In the genomic region with DNA sequence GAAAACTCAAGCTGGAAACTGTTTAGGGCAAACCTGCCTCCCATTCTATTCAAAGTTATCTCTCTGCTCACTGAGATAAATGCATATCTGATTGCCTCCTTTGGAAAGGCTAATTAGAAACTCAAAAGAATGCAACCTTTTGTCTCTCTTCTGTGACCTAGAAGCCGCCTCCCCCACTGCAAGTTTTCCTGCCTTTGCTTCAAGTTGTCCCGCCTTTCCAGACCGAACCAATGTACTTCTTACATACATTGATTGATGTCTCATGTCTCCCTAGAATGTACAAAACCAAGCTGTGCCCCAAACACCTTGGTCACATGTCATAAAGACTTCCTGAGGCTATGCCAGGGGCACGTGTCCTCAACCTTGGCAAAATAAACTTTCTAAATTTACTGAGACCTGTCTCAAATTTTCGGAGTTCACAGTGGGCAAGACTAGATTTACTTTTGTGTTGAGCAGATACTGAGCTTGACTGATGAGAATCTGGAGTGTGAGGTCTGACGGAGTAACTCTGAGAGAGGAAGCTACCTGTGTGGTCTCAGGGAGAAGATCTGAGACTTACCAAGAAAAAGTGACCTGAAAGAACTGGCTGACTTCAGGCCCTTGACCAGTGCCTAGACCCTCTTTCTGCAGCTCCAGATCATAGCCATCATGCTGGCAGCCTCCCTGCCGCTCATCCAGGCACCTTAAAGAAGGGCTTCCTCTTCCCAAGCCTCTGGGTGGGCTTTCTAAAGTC, we compare ENCODE assay signal across 7 cellular contexts.
A peak's percentile ranks its signal among the peaks of the same experiment; 100 is the strongest.
DNase-seq lines count a peak whose midpoint lies in the region; ATAC-seq and TF ChIP-seq lines count a peak whose summit lies in the region.
"Not testable (repeated sequence)": the region's sequence is repeated elsewhere in the genome, so short reads cannot be mapped to it uniquely, and the experiment has no call there.

No MANE protein-coding gene starts in this region.

- not testable (repeated sequence) for H3K4me3 Mint-ChIP-seq in activated CD8-positive, alpha-beta T cell treated with anti-CD3 and anti-CD28 coated beads, Interleukin-2, amount 10 ng/mL, durations not matched to agents 7 days and 5 days; chondrocyte (ENCODE audit: unreplicated experiment)

- not testable (repeated sequence) for H3K4me1 ChIP-seq in HCT116 (ENCODE audit: control insufficient read depth in 1 of 2, insufficient read depth in 2 of 2, low read length in 2 of 2); lung (ENCODE audit: control insufficient read depth in 2 of 2, insufficient read depth in 2 of 2, low read length in 2 of 2); sigmoid colon; suprapubic skin

- not testable (repeated sequence) for H3K27me3 Mint-ChIP-seq in activated CD8-positive, alpha-beta T cell treated with anti-CD3 and anti-CD28 coated beads, Interleukin-2, amount 10 ng/mL, durations not matched to agents 7 days and 5 days (ENCODE audit: low read depth); chondrocyte (ENCODE audit: low read depth)

- not testable (repeated sequence) for H3K4me1 Mint-ChIP-seq in activated CD8-positive, alpha-beta T cell treated with anti-CD3 and anti-CD28 coated beads, Interleukin-2, amount 10 ng/mL, durations not matched to agents 7 days and 5 days (ENCODE audit: low read depth); chondrocyte (ENCODE audit: low read depth)

- not testable (repeated sequence) for H3K9me3 Mint-ChIP-seq in activated CD8-positive, alpha-beta T cell treated with anti-CD3 and anti-CD28 coated beads, Interleukin-2, amount 10 ng/mL, durations not matched to agents 7 days and 5 days (ENCODE audit: insufficient read depth); chondrocyte (ENCODE audit: low read depth)

- TF ChIP-seq EP300 in sigmoid colon (IDR thresholded peaks at IDR 0.05); suprapubic skin (IDR thresholded peaks at IDR 0.05): not testable (repeated sequence)

- not testable (repeated sequence) for H4K20me1 ChIP-seq in HCT116 (ENCODE audit: insufficient read depth)

- H3K4me2 ChIP-seq in HCT116 (ENCODE audit: low read length) = not testable (repeated sequence)

- intact Hi-C loops in HCT116 (cut with micrococcal nuclease); cardiac septum (cut with DNase I); sigmoid colon (cut with DNase I): not testable (repeated sequence)

- not testable (repeated sequence) for H3K4me3 ChIP-seq in HCT116 (replicated peaks in 1 of 2; ENCODE audit: low read depth in 1 of 2, low read length in 2 of 2); lung; sigmoid colon; suprapubic skin

- 0 out of 2 replicates have a peak, but pooled peaks have one; percentile 9 for ATAC-seq in HCT116
- peak; percentile 36 for ATAC-seq in activated CD8-positive, alpha-beta T cell treated with anti-CD3 and anti-CD28 coated beads, Interleukin-2, amount 10 ng/mL, durations not matched to agents 7 days and 5 days
- not testable (repeated sequence) for ATAC-seq in lung (ENCODE audit: insufficient read depth, low FRiP score)

- not testable (repeated sequence) for TF ChIP-seq POLR2A in HCT116 (IDR thresholded peaks at IDR 0.05; ENCODE audit: borderline replicate concordance, extremely low read depth, insufficient read depth, insufficient read length); sigmoid colon (IDR thresholded peaks at IDR 0.05); suprapubic skin (IDR thresholded peaks at IDR 0.05)

- not testable (repeated sequence) for TF ChIP-seq RAD21 in HCT116 (IDR thresholded peaks at IDR 0.05; ENCODE audit: low read depth)

- DNase-seq in HCT116 (ENCODE audit: low read depth, low spot score); activated CD8-positive, alpha-beta T cell treated with anti-CD3 and anti-CD28 coated beads, Interleukin-2, amount 10 ng/mL, durations not matched to agents 7 days and 5 days; chondrocyte (ENCODE audit: low spot score); lung (ENCODE audit: low spot score); sigmoid colon; suprapubic skin (ENCODE audit: low spot score in 2 of 2): not testable (repeated sequence)
- DNase-seq in cardiac septum (ENCODE audit: low spot score) = peak; percentile 10

- H3K27ac Mint-ChIP-seq in activated CD8-positive, alpha-beta T cell treated with anti-CD3 and anti-CD28 coated beads, Interleukin-2, amount 10 ng/mL, durations not matched to agents 7 days and 5 days = not testable (repeated sequence)
- H3K27ac Mint-ChIP-seq in chondrocyte (ENCODE audit: unreplicated experiment) = peak overlapping the region; percentile 86

- not testable (repeated sequence) for H3K9me3 ChIP-seq in HCT116 (ENCODE audit: control insufficient read depth in 1 of 2, insufficient read depth in 1 of 2, low read depth in 1 of 2, low read length in 2 of 2); lung (ENCODE audit: control insufficient read depth in 2 of 2, insufficient read depth in 1 of 2, low read length in 1 of 2); sigmoid colon; suprapubic skin

- POLR2A ChIA-PET in HCT116 (lab: Charles Lee); activated CD8-positive, alpha-beta T cell treated with anti-CD3 and anti-CD28 coated beads, Interleukin-2, amount 10 ng/mL, durations not matched to agents 7 days and 5 days (lab: Charles Lee): not testable (repeated sequence)

- RAD21 ChIA-PET in HCT116 (lab: Charles Lee; ENCODE audit: low non-redundant PET in 1 of 2, low total read pairs in 2 of 2, uncharacterized antibody in 2 of 2, unreplicated experiment in 2 of 2) = not testable (repeated sequence)

- H3K36me3 Mint-ChIP-seq in activated CD8-positive, alpha-beta T cell treated with anti-CD3 and anti-CD28 coated beads, Interleukin-2, amount 10 ng/mL, durations not matched to agents 7 days and 5 days (ENCODE audit: low read depth); chondrocyte (ENCODE audit: low read depth): not testable (repeated sequence)

- CTCF ChIA-PET in HCT116 (lab: Charles Lee); activated CD8-positive, alpha-beta T cell treated with anti-CD3 and anti-CD28 coated beads, Interleukin-2, amount 10 ng/mL, durations not matched to agents 7 days and 5 days (lab: Charles Lee): not testable (repeated sequence)

- H3K79me2 ChIP-seq in HCT116 (ENCODE audit: insufficient read depth, low read length) = not testable (repeated sequence)

- 45 to 72% methylated on average over 2 to 3 of the region's 7 CpGs for WGBS in lung, 2 donors
- 64 to 90% methylated on average over 2 to 3 of the region's 7 CpGs for WGBS in sigmoid colon, 2 donors
- 53% methylated on average over 2 of the region's 7 CpGs for WGBS in suprapubic skin

- not testable (repeated sequence) for TF ChIP-seq CTCF in HCT116 (IDR thresholded peaks at IDR 0.05 in 2 of 3, conservative IDR thresholded peaks at IDR 0.05 in 1 of 3; ENCODE audit: borderline replicate concordance in 1 of 3, insufficient read depth in 1 of 3, low read depth in 2 of 3, low read length in 2 of 3); chondrocyte (IDR thresholded peaks at IDR 0.05); lung (IDR thresholded peaks at IDR 0.05; ENCODE audit: control extremely low read depth, extremely low read depth); sigmoid colon (IDR thresholded peaks at IDR 0.05); suprapubic skin (IDR thresholded peaks at IDR 0.05)

- H3K9ac ChIP-seq in HCT116 (ENCODE audit: low read length) = not testable (repeated sequence)

- H3K36me3 ChIP-seq in HCT116 (ENCODE audit: control insufficient read depth in 1 of 2, insufficient read depth in 2 of 2, low read length in 2 of 2); lung (ENCODE audit: control insufficient read depth in 2 of 2, insufficient read depth in 2 of 2, low read length in 2 of 2); sigmoid colon; suprapubic skin: not testable (repeated sequence)

- H2AFZ ChIP-seq in HCT116 (ENCODE audit: low read depth, low read length, poor library complexity, severe bottlenecking) = not testable (repeated sequence)

- not testable (repeated sequence) for H3K27ac ChIP-seq in HCT116 (ENCODE audit: low read depth, low read length)
- peak overlapping the region; percentile 72 to 83 for H3K27ac ChIP-seq in lung (ENCODE audit: low read depth in 1 of 2, low read length in 1 of 2)
- H3K27ac ChIP-seq in sigmoid colon = peak overlapping the region; percentile 55 to 74 (median 70)
- H3K27ac ChIP-seq in suprapubic skin = peak overlapping the region; percentile 78

- not testable (repeated sequence) for H3K9me2 ChIP-seq in HCT116 (ENCODE audit: insufficient read depth)

- H3K27me3 ChIP-seq in HCT116 (ENCODE audit: insufficient read depth, low read length); lung (ENCODE audit: control insufficient read depth, insufficient read depth); sigmoid colon; suprapubic skin: not testable (repeated sequence)

- BruUV-seq in HCT116 (replicated peaks; lab: Mats Ljungman, UMichigan) = not testable (repeated sequence)
